In the genomic region with DNA sequence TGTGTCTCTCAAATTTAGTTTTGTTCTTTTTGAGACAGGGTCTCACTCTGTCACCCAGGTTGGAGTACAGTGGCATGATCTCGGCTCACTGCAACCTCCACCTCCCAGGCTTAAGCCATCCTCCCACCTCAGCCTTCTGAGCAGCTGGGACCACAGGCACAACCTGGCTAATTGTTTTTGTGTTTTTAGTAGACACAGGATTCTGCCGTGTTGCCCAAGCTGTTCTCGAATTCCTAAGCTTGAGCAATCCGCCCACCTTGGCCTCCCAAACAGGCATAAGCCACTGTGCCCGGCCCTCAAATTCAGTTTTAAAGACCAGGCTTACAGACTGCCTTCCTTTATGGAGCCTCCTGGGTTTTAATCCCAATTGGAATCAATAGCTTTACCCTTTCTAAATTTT, we compare ENCODE assay signal across 21 cellular contexts.
DNase-seq lines count a peak whose midpoint lies in the region; ATAC-seq, FAIRE-seq and TF ChIP-seq lines count a peak whose summit lies in the region.
"Had no signal": no experiment of that assay in that cellular context is flagged by ENCODE, and none has a peak within 500 bp of the region (broad histone marks: within the 10 kb centered on the region; RNA-seq: fewer than 3 reads in every experiment).

No MANE protein-coding gene starts in this region.

- no peak overlapping the region for H3K56ac ChIP-seq in H1 (replicated peaks; ENCODE audit: insufficient read length, low read depth, low read length)

- no peaks in the 10 kb centered on the region for H3F3A ChIP-seq in GM23338 (replicated peaks; ENCODE audit: low read depth)

- H3K27me3 ChIP-seq in GM23338 (ENCODE audit: insufficient read depth) (no peaks in the 10 kb centered on the region), H1 (replicated peaks in 1 of 4; ENCODE audit: control insufficient read depth in 3 of 4, extremely low read depth in 1 of 4, insufficient read depth in 3 of 4, low read length in 3 of 4) (no peaks in the 10 kb centered on the region), thyroid gland (no peaks in the 10 kb centered on the region)

- H2AFZ ChIP-seq in GM23338 (0 out of 2 replicates have a peak overlapping the region, but pooled peaks have one; percentile 57), H1 (ENCODE audit: low read length) (no peak overlapping the region)

- TF ChIP-seq CTCF in GM23338 (conservative IDR thresholded peaks at IDR 0.05; ENCODE audit: low read depth in 2 of 2), result no peak
- no peak for TF ChIP-seq CTCF in H1 (IDR thresholded peaks at IDR 0.05; ENCODE audit: control extremely low read depth in 1 of 3, insufficient read depth in 1 of 3, low read depth in 1 of 3, low read length in 3 of 3)
- TF ChIP-seq CTCF in thyroid gland (IDR thresholded peaks at IDR 0.05), result no peak

- H2BK5ac ChIP-seq in H1 (ENCODE audit: low read depth, low read length), result no peak overlapping the region

- no peak overlapping the region for H2BK20ac ChIP-seq in H1 (ENCODE audit: low read length)

- H3K23me2 ChIP-seq in H1 (ENCODE audit: low read depth, low read length), result no peaks in the 10 kb centered on the region

- DNase-seq in activated effector memory CD4-positive, alpha-beta T cell treated with anti-CD3 and anti-CD28 coated beads, Interleukin-2, amount 50 U/mL, for 16 hours, result peak; percentile 27
- DNase-seq in activated effector memory CD4-positive, alpha-beta T cell treated with Interleukin-2 at 50 U/mL for 16 hours, result no peak
- DNase-seq in GM23338 (ENCODE audit: low spot score) (no peak), H1 (ENCODE audit: low read depth in 1 of 2, low spot score in 2 of 2) (no peak), thyroid gland (peak; percentile 56 to 57), HT-29 (ENCODE audit: low spot score) (no peak)
- DNase-seq: EL, GF-D8, H7, NCI-H1105 treated with DMSO at 0.1 percent for 48 hours, NCI-H2081 treated with DMSO at 0.1 percent for 48 hours, NCI-H69, SIG-M5, SK-N-SH had no signal

- no peak for TF ChIP-seq EP300 in H1 (IDR thresholded peaks at IDR 0.05; ENCODE audit: borderline replicate concordance in 1 of 2, low read depth in 2 of 2, low read length in 2 of 2)

- no peak overlapping the region for H2BK120ac ChIP-seq in H1 (replicated peaks; ENCODE audit: low read depth, low read length)

- peaks cover 6% of the 10 kb centered on the region for H3K4me1 Mint-ChIP-seq in GM23338

- H3K27me3 Mint-ChIP-seq in GM23338 (ENCODE audit: insufficient read depth, low read depth, poor library complexity), result peaks cover under 1% of the 10 kb centered on the region

- H3K27ac ChIP-seq in GM23338 (ENCODE audit: low read depth), result no peak overlapping the region
- H3K27ac ChIP-seq in H1 (ENCODE audit: low read depth, low read length), result no peak overlapping the region
- peak overlapping the region; percentile 43 to 64 (median 46) for H3K27ac ChIP-seq in thyroid gland
- H3K27ac ChIP-seq: C4-2B, HL-60, KMS-11, RWPE1 had no signal

- no peaks in the 10 kb centered on the region for H3K36me3 ChIP-seq in GM23338 (ENCODE audit: insufficient read depth)
- no peaks in the 10 kb centered on the region for H3K36me3 ChIP-seq in H1 (ENCODE audit: control insufficient read depth in 2 of 4, insufficient read depth in 4 of 4, low read length in 3 of 4)
- no peaks in the 10 kb centered on the region for H3K36me3 ChIP-seq in thyroid gland

- intact Hi-C loops in thyroid gland (cut with DNase I), result no loop called here

- H3K27ac Mint-ChIP-seq in GM23338, result no peak overlapping the region

- no peak for FAIRE-seq in H1 (lab: Jason Lieb, UNC)
- FAIRE-seq: A204.1, GM19239 had no signal

- H3K79me2 ChIP-seq in GM23338 (replicated peaks; ENCODE audit: insufficient read depth) (no peaks in the 10 kb centered on the region), H1 (ENCODE audit: control insufficient read depth in 1 of 2, insufficient read depth in 2 of 2, low read length in 2 of 2) (no peaks in the 10 kb centered on the region)

- H2BK15ac ChIP-seq in H1 (ENCODE audit: low read length), result no peak overlapping the region

- H3K18ac ChIP-seq in H1 (ENCODE audit: extremely low read depth, low read length), result no peak overlapping the region

- no peaks in the 10 kb centered on the region for H3K4me1 ChIP-seq in GM23338 (ENCODE audit: insufficient read depth)
- H3K4me1 ChIP-seq in H1 (replicated peaks in 1 of 4; ENCODE audit: control insufficient read depth in 3 of 4, insufficient read depth in 4 of 4, low read length in 3 of 4), result no peaks in the 10 kb centered on the region
- peaks cover 28 to 37% of the 10 kb centered on the region in 2 donors for H3K4me1 ChIP-seq in thyroid gland

- CTCF ChIA-PET in H1 (lab: Charles Lee; ENCODE audit: partially characterized antibody), result interaction anchor here (0.7 to 6.2 kb wide), 4 partner anchors 9 to 81 kb away, joined by 3 to 37 read pairs (median 4); no protein-coding TSS in a partner anchor

- H3K4me2 ChIP-seq in GM23338 (no peak overlapping the region), H1 (ENCODE audit: insufficient read depth in 1 of 2, low read depth in 2 of 2, low read length in 2 of 2) (no peak overlapping the region)
- H3K4me2 ChIP-seq: KMS-11, SK-N-SH had no signal

- H3K4ac ChIP-seq in H1 (replicated peaks; ENCODE audit: insufficient read length, low read depth, low read length), result no peak overlapping the region

- H3K4me3 ChIP-seq in GM23338, result no peak overlapping the region
- no peak overlapping the region for H3K4me3 ChIP-seq in H1 (ENCODE audit: extremely low read depth in 1 of 4, insufficient read depth in 2 of 4, low read depth in 3 of 4, low read length in 4 of 4)
- H3K4me3 ChIP-seq in thyroid gland (replicated peaks in 1 of 3), result no peak overlapping the region

- H3K9me3 Mint-ChIP-seq in GM23338, result peaks cover 3% of the 10 kb centered on the region; the same call in 2 of the 3 replicates

- H2BK12ac ChIP-seq in H1 (ENCODE audit: low read depth, low read length), result 0 out of 2 replicates have a peak overlapping the region, but pooled peaks have one; percentile 56

- H4K91ac ChIP-seq in H1 (replicated peaks; ENCODE audit: insufficient read length, low read length), result no peak overlapping the region

- no peak for TF ChIP-seq RAD21 in H1 (IDR thresholded peaks at IDR 0.05 in 1 of 2, conservative IDR thresholded peaks at IDR 0.05 in 1 of 2; ENCODE audit: low read depth in 2 of 2, low read length in 2 of 2)

- no peaks in the 10 kb centered on the region for H3K36me3 Mint-ChIP-seq in GM23338 (ENCODE audit: low read depth)

- H4K20me1 ChIP-seq in GM23338 (replicated peaks; ENCODE audit: insufficient read depth), result no peaks in the 10 kb centered on the region
- no peaks in the 10 kb centered on the region for H4K20me1 ChIP-seq in H1 (replicated peaks in 1 of 2; ENCODE audit: control insufficient read depth in 1 of 2, insufficient read depth in 2 of 2, low read length in 2 of 2)

- 91% methylated on average over 5 of the region's 5 CpGs; no CpG with 5 or more reads in 1 of the 2 experiments for WGBS in H1 (ENCODE audit: extremely low coverage in 1 of 2, insufficient coverage in 1 of 2, insufficient read length in 1 of 2, insufficient replicate concordance in 2 of 2, low coverage in 1 of 2, low lambda C conversion rate in 2 of 2, missing lambda C conversion rate in 1 of 2), 2 experiments
- 69 to 70% methylated on average over 5 of the region's 5 CpGs for WGBS in thyroid gland, 2 donors

- no peak overlapping the region for H3K23ac ChIP-seq in H1 (ENCODE audit: insufficient read length)

- H2AK5ac ChIP-seq in H1 (ENCODE audit: low read depth, low read length), result no peak overlapping the region

- ATAC-seq in GM23338 (no peak), HG03108 (IDR thresholded peaks at IDR 0.05; ENCODE audit: unreplicated experiment) (no peak)

- H3K4me3 Mint-ChIP-seq in GM23338, result no peak overlapping the region

- TF ChIP-seq POLR2A in H1 (IDR thresholded peaks at IDR 0.05; ENCODE audit: control extremely low read depth in 1 of 2, low read depth in 2 of 2, low read length in 2 of 2), result no peak
- no peak for TF ChIP-seq POLR2A in thyroid gland (IDR thresholded peaks at IDR 0.05)

- no peak overlapping the region for H4K5ac ChIP-seq in H1 (ENCODE audit: insufficient read length, low read depth, low read length)

- no peak overlapping the region for H3K9ac ChIP-seq in H1 (replicated peaks in 1 of 4; ENCODE audit: extremely low read depth in 1 of 4, low read depth in 3 of 4, low read length in 3 of 4)
- H3K9ac ChIP-seq: KMS-11, SK-N-SH had no signal

- H4K8ac ChIP-seq in H1 (ENCODE audit: extremely low read depth, insufficient read depth, low read length), result no peak overlapping the region

- POLR2A ChIA-PET in H1 (lab: Charles Lee; ENCODE audit: partially characterized antibody), result interaction anchor here (2.0 kb wide), 1 partner anchor 9 kb away, joined by 6 read pairs; no protein-coding TSS in a partner anchor

- H3K14ac ChIP-seq in H1 (ENCODE audit: insufficient read length), result no peak overlapping the region

- H3K9me2 ChIP-seq in GM23338 (ENCODE audit: insufficient read depth), result no peaks in the 10 kb centered on the region
- H3K9me2 ChIP-seq: SK-N-SH had no signal

- no peaks in the 10 kb centered on the region for H3K9me3 ChIP-seq in H1 (ENCODE audit: insufficient read depth in 2 of 2, low read depth in 1 of 2, low read length in 1 of 2)
- no peaks in the 10 kb centered on the region for H3K9me3 ChIP-seq in thyroid gland
- H3K9me3 ChIP-seq: SK-N-SH had no signal

- no peaks in the 10 kb centered on the region; the same call in 1 of the 2 replicates for H3K79me1 ChIP-seq in H1 (ENCODE audit: low read depth, low read length)

TF ChIP-seq in H1, 55 proteins besides CTCF, POLR2A, EP300 and RAD21 (continues in another document):
- TF ChIP-seq KDM4A (IDR thresholded peaks at IDR 0.05; ENCODE audit: low read depth, low read length, severe bottlenecking) (no peak), SIX5 (IDR thresholded peaks at IDR 0.05; ENCODE audit: low read depth, low read length) (no peak), NANOG (IDR thresholded peaks at IDR 0.05; ENCODE audit: insufficient read depth, low read depth, low read length, poor library complexity, severe bottlenecking) (no peak), TAF7 (optimal IDR thresholded peaks at IDR 0.05; ENCODE audit: borderline replicate concordance, low read depth, low read length) (no peak), KDM5A (IDR thresholded peaks at IDR 0.05; ENCODE audit: low read length) (no peak), RNF2 (IDR thresholded peaks at IDR 0.05; ENCODE audit: borderline replicate concordance, low read depth, low read length, missing control alignments, poor library complexity, severe bottlenecking) (no peak), BACH1 (IDR thresholded peaks at IDR 0.05; ENCODE audit: low read length) (no peak), RBBP5 (IDR thresholded peaks at IDR 0.05; ENCODE audit: borderline replicate concordance, low read depth, low read length) (no peak), RXRA (IDR thresholded peaks at IDR 0.05; ENCODE audit: insufficient read depth, low read depth, low read length) (no peak), YY1 (IDR thresholded peaks at IDR 0.05; ENCODE audit: low read depth, low read length) (no peak), POLR2AphosphoS5 (IDR thresholded peaks at IDR 0.05; ENCODE audit: low read depth, low read length) (no peak), MAX (IDR thresholded peaks at IDR 0.05) (no peak)

Comparison
In these comparisons a context has a peak if more than half of its experiments do, and no peak if none do; other contexts are left out.
1. DNase-seq: peak in activated effector memory CD4-positive, alpha-beta T cell treated with anti-CD3 and anti-CD28 coated beads, Interleukin-2, amount 50 U/mL, for 16 hours (single experiment) and thyroid gland (2 of 2); none in activated effector memory CD4-positive, alpha-beta T cell treated with Interleukin-2 at 50 U/mL for 16 hours (single experiment), GM23338 (single experiment), H1 (0 of 2) and HT-29 (single experiment).
2. H3K27ac ChIP-seq: peak in thyroid gland (3 of 3); none in GM23338 (single experiment) and H1 (single experiment).